In the genomic region with DNA sequence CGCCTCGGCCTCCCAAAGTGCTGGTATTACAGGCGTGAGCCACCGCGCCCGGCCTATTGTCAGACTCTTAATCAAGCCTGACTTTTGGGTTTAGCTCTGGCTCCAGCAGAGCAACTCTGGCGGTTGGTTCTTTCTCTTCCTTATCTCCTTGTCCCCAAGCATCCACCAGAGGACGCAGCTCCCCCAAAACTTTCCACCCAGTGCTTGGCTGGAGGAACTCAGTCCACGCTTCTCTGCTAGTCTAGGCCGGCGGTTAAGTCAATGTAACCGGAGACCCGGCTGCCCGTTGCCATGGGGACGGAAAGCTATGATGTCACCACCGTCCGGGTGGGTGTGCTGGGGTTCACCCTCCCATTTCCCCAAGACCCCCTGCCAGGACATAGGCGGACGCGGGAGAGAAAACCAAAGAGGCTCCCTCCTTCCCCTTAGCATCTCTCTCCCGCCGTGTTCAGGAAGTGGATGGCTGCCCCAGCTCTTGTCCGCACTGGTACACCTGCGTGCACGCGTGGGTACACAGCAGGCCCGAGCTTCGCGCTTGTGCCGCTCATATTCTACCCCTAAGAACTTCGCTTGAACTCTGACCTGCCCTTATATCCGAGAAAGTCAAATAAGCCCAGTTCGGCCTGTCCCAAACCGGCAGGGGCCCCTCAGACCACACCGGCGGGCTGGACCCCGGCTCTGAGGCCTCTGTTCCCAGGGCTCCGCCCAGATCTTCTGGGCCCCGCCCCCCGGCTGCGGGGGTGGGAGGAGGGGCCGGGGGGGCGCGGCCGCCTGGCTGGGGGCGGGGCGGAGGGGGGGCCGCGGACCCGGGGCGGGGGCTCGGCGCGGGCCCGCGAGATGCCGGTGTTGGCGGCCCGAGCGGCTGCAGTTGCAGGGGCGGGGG, we compare ENCODE assay signal across 1 cellular context.
TF ChIP-seq lines count a peak whose summit lies in the region.

A gene with protein sequence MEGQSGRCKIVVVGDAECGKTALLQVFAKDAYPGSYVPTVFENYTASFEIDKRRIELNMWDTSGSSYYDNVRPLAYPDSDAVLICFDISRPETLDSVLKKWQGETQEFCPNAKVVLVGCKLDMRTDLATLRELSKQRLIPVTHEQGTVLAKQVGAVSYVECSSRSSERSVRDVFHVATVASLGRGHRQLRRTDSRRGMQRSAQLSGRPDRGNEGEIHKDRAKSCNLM (plus strand): TSS at position 825 of the 883 bp plus-strand sequence. CDS start 117 bp downstream, outside the sequence.

TF ChIP-seq in endothelial cell of umbilical vein, 7 proteins besides CTCF, POLR2A, EP300 and RAD21 (continued from another document):
- no peak for TF ChIP-seq GATA2 (IDR thresholded peaks at IDR 0.05; ENCODE audit: insufficient read depth, insufficient read length, low read depth, low read length)
- TF ChIP-seq MYC (IDR thresholded peaks at IDR 0.05; ENCODE audit: low read depth, low read length): no peak
- TF ChIP-seq JUN (IDR thresholded peaks at IDR 0.05; ENCODE audit: borderline replicate concordance, insufficient read depth, insufficient read length, low read depth): no peak
